22 cellular contexts compared by ENCODE assay signal in genomic region chr6:88383183-88383582, GRCh38.
"Had no signal": no experiment of that assay in that cellular context is flagged by ENCODE, and none has a peak within 500 bp of the region (broad histone marks: within the 10 kb centered on the region; RNA-seq: fewer than 3 reads in every experiment).

No MANE protein-coding gene starts in this region.

- H3K4me2 ChIP-seq: SK-N-SH had no signal

- H3K9me3 ChIP-seq: SK-N-SH had no signal

- FAIRE-seq: HepG2, RCC 7860 had no signal

- H3K9ac ChIP-seq: SK-N-SH had no signal

- DNase-seq: IMR-90, Karpas-422, KG1, MM.1S, NCI-H1092 treated with DMSO at 0.1 percent for 48 hours, NCI-H1436, NCI-H187, NCI-H2029, NCI-H2081 treated with DMSO at 0.1 percent for 48 hours, NCI-H2171, NCI-H226, NCI-H446, NCI-H510A, NCI-H524 treated with DMSO at 0.1 percent for 48 hours, NCI-H69, NCI-H774, Right ventricle myocardium superior, RPMI8226, SIG-M5, SK-N-SH had no signal
